25 cellular contexts compared by ENCODE assay signal in genomic region chr10:22159180-22159579, GRCh38. TPM values are rescaled to one million over a fixed set of nuclear protein-coding genes. Genes with fewer than 3 reads are reported as not detected.
DNase-seq lines count a peak whose midpoint lies in the region; ATAC-seq, FAIRE-seq and TF ChIP-seq lines count a peak whose summit lies in the region.
"Had no signal": no experiment of that assay in that cellular context is flagged by ENCODE, and none has a peak within 500 bp of the region (broad histone marks: within the 10 kb centered on the region; RNA-seq: fewer than 3 reads in every experiment).

No MANE protein-coding gene starts in this region.

- no peak for ATAC-seq in stimulated activated naive CD8-positive, alpha-beta T cell treated with anti-CD3 and anti-CD28 coated beads, Interleukin-15, Interleukin-2, amounts not matched to agents 100 U/mL and 50 U/mL, for 24 hours
- ATAC-seq in T-cell (replicated peaks in 1 of 4) = peak in 3 of 4 experiments; percentile 24 to 37 (median 29)
- ATAC-seq in K562 = peak; percentile 49; the same call in 2 of the 3 replicates
- ATAC-seq in upper lobe of right lung = no peak
- ATAC-seq: activated CD4-positive, CD25-positive, alpha-beta regulatory T cell treated with anti-CD3 and anti-CD28 coated beads, Interleukin-2, amount 50 U/mL, for 24 hours; pancreas; right lobe of liver had no signal

- no peak for DNase-seq in stimulated activated naive CD8-positive, alpha-beta T cell treated with anti-CD3 and anti-CD28 coated beads, Interleukin-15, Interleukin-2, amounts not matched to agents 100 U/mL and 50 U/mL, for 24 hours
- no peak for DNase-seq in T-cell
- no peak for DNase-seq in K562 (ENCODE audit: extremely low read depth in 1 of 4, low spot score in 3 of 4)
- DNase-seq in NCI-H1694 (lab: John Stamatoyannopoulos, UW) = no peak
- DNase-seq in testis = no peak
- DNase-seq in upper lobe of right lung = no peak
- DNase-seq: Calu3, EL, kidney glomerular epithelial cell, mesendoderm, natural killer cell, NCI-H1436, NCI-H524, pancreas, right lobe of liver had no signal

- TF ChIP-seq CTCF in K562 (IDR thresholded peaks at IDR 0.05 in 2 of 3, conservative IDR thresholded peaks at IDR 0.05 in 1 of 3; ENCODE audit: insufficient read depth in 2 of 3, low read depth in 1 of 3, low read length in 3 of 3) = no peak
- no peak for TF ChIP-seq CTCF in testis (IDR thresholded peaks at IDR 0.05)
- TF ChIP-seq CTCF in upper lobe of right lung (IDR thresholded peaks at IDR 0.05) = no peak

- H4K20me1 ChIP-seq in K562 (replicated peaks; ENCODE audit: control insufficient read depth, insufficient read depth, low read length) = no peaks in the 10 kb centered on the region

- H3K9ac ChIP-seq in K562 (ENCODE audit: insufficient read depth in 1 of 2, low read depth in 2 of 2, low read length in 2 of 2) = no peak overlapping the region; a peak in 1 of 4 replicates

- 47% methylated on average over 3 of the region's 3 CpGs for WGBS in K562 (ENCODE audit: insufficient coverage, low coverage, missing lambda C conversion rate)
- 74% methylated on average over 3 of the region's 3 CpGs for WGBS in testis, 2 donors

- TF ChIP-seq EP300 in K562 (IDR thresholded peaks at IDR 0.05; ENCODE audit: low read length) = no peak

- BruUV-seq in K562 (replicated peaks; lab: Mats Ljungman, UMichigan) = no TSS peak

- CTCF ChIA-PET in T-cell (lab: Charles Lee) = no interaction called here
- CTCF ChIA-PET in K562 (lab: Yijun Ruan, JAX; ENCODE audit: low intra/inter-chr PET ratio) = no interaction called here

- H3K36me3 ChIP-seq in K562 (ENCODE audit: control insufficient read depth, insufficient read depth, low read length) (no peaks in the 10 kb centered on the region), testis (ENCODE audit: low read depth, missing control alignments) (no peaks in the 10 kb centered on the region), upper lobe of right lung (no peaks in the 10 kb centered on the region)
- H3K36me3 ChIP-seq: breast epithelium, pancreas, right lobe of liver had no signal

- no peaks in the 10 kb centered on the region for H3K27me3 Mint-ChIP-seq in stimulated activated naive CD8-positive, alpha-beta T cell treated with anti-CD3 and anti-CD28 coated beads, Interleukin-15, Interleukin-2, amounts not matched to agents 100 ng/mL and 50 ng/mL, for 24 hours
- H3K27me3 Mint-ChIP-seq in T-cell = peaks cover 0 to 12% of the 10 kb centered on the region in 2 donors

- H3K79me2 ChIP-seq in K562 (ENCODE audit: control insufficient read depth, insufficient read depth, low read length) = no peaks in the 10 kb centered on the region

- H3K9me1 ChIP-seq in K562 (ENCODE audit: control insufficient read depth, insufficient read depth, low read length) = no peaks in the 10 kb centered on the region

- TF ChIP-seq RAD21 in K562 (CRISPR knock-in tag; conservative IDR thresholded peaks at IDR 0.05 in 1 of 2, IDR thresholded peaks at IDR 0.05 in 1 of 2) = no peak

- FAIRE-seq in K562 (lab: Jason Lieb, UNC) = no peak
- FAIRE-seq: endometrium, pancreas had no signal

- H3K27ac Mint-ChIP-seq in stimulated activated naive CD8-positive, alpha-beta T cell treated with anti-CD3 and anti-CD28 coated beads, Interleukin-15, Interleukin-2, amounts not matched to agents 100 ng/mL and 50 ng/mL, for 24 hours = no peak overlapping the region
- H3K27ac Mint-ChIP-seq in T-cell = peak overlapping the region; percentile 30 to 77
- H3K27ac Mint-ChIP-seq: natural killer cell had no signal

- TF ChIP-seq POLR2A in K562 (conservative IDR thresholded peaks at IDR 0.05) (no peak), testis (IDR thresholded peaks at IDR 0.05) (no peak)

- in situ Hi-C loops in K562 (cut with MboI) = no loop called here

- POLR2A ChIA-PET in T-cell (lab: Charles Lee) (no interaction called here), K562 (lab: Yijun Ruan, JAX) (no interaction called here)

- H3K27ac ChIP-seq in K562 (ENCODE audit: extremely low read depth, low read depth, low read length) = no peak overlapping the region; the same call in 2 of the 3 replicates
- no peak overlapping the region for H3K27ac ChIP-seq in testis
- no peak overlapping the region for H3K27ac ChIP-seq in upper lobe of right lung
- H3K27ac ChIP-seq: breast epithelium, coronary artery, pancreas, right lobe of liver, SK-N-MC had no signal

- no peaks in the 10 kb centered on the region for H3K27me3 ChIP-seq in K562 (ENCODE audit: control insufficient read depth in 2 of 2, insufficient read depth in 2 of 2, low read length in 2 of 2)
- H3K27me3 ChIP-seq in testis = no peaks in the 10 kb centered on the region
- H3K27me3 ChIP-seq in upper lobe of right lung = no peaks in the 10 kb centered on the region
- H3K27me3 ChIP-seq: breast epithelium, pancreas, right lobe of liver had no signal

- peaks cover 10% of the 10 kb centered on the region for H3K9me3 Mint-ChIP-seq in stimulated activated naive CD8-positive, alpha-beta T cell treated with anti-CD3 and anti-CD28 coated beads, Interleukin-15, Interleukin-2, amounts not matched to agents 100 ng/mL and 50 ng/mL, for 24 hours
- no peaks in the 10 kb centered on the region for H3K9me3 Mint-ChIP-seq in T-cell
- H3K9me3 Mint-ChIP-seq: natural killer cell had no signal

- H2AFZ ChIP-seq in K562 (ENCODE audit: low read depth, low read length) = peak overlapping the region; percentile 66

- H3K4me3 ChIP-seq in K562 (no peak overlapping the region), testis (no peak overlapping the region), upper lobe of right lung (no peak overlapping the region)
- H3K4me3 ChIP-seq: breast epithelium, coronary artery, pancreas, right lobe of liver, SK-N-MC had no signal

- peaks cover 5 to 20% of the 10 kb centered on the region in 2 experiments; a peak in 3 of 5 replicates for H3K4me1 ChIP-seq in K562 (replicated peaks in 1 of 2; ENCODE audit: control insufficient read depth in 2 of 2, insufficient read depth in 2 of 2, low read length in 2 of 2)
- no peaks in the 10 kb centered on the region for H3K4me1 ChIP-seq in testis
- no peaks in the 10 kb centered on the region for H3K4me1 ChIP-seq in upper lobe of right lung
- H3K4me1 ChIP-seq: breast epithelium, pancreas, right lobe of liver had no signal

- intact Hi-C loops in K562 (cut with micrococcal nuclease) (no loop called here), testis (cut with DNase I; ENCODE audit: low total_unique reads) (no loop called here), upper lobe of right lung (cut with DNase I) (no loop called here)

- H3K36me3 Mint-ChIP-seq in stimulated activated naive CD8-positive, alpha-beta T cell treated with anti-CD3 and anti-CD28 coated beads, Interleukin-15, Interleukin-2, amounts not matched to agents 100 ng/mL and 50 ng/mL, for 24 hours (ENCODE audit: low read depth) = no peaks in the 10 kb centered on the region
- H3K36me3 Mint-ChIP-seq in T-cell = peaks cover 3% of the 10 kb centered on the region
- H3K36me3 Mint-ChIP-seq: natural killer cell had no signal

- H3K4me2 ChIP-seq in K562 (ENCODE audit: insufficient read depth, low read length) = no peak overlapping the region; the same call in 1 of the 2 replicates

- H3K4me1 Mint-ChIP-seq in stimulated activated naive CD8-positive, alpha-beta T cell treated with anti-CD3 and anti-CD28 coated beads, Interleukin-15, Interleukin-2, amounts not matched to agents 100 ng/mL and 50 ng/mL, for 24 hours (ENCODE audit: low read depth) = peaks cover 12% of the 10 kb centered on the region
- H3K4me1 Mint-ChIP-seq in T-cell = peaks cover 17 to 19% (median 19%) of the 10 kb centered on the region in 3 donors

- H3K9me3 ChIP-seq in K562 (replicated peaks; ENCODE audit: control insufficient read depth, insufficient read depth, low read depth, low read length) (no peaks in the 10 kb centered on the region; the same call in 1 of the 2 replicates), testis (no peaks in the 10 kb centered on the region), upper lobe of right lung (no peaks in the 10 kb centered on the region)
- H3K9me3 ChIP-seq: breast epithelium, pancreas, right lobe of liver had no signal

- peak overlapping the region; percentile 33 for H3K4me3 Mint-ChIP-seq in stimulated activated naive CD8-positive, alpha-beta T cell treated with anti-CD3 and anti-CD28 coated beads, Interleukin-15, Interleukin-2, amounts not matched to agents 100 ng/mL and 50 ng/mL, for 24 hours
- H3K4me3 Mint-ChIP-seq in T-cell = peak overlapping the region; percentile 19 to 76 (median 74)
- H3K4me3 Mint-ChIP-seq: natural killer cell had no signal

TF ChIP-seq in K562, 482 proteins besides CTCF, POLR2A, EP300 and RAD21 (continues in another document):
- no peak for TF ChIP-seq ZNF165 (CRISPR knock-in tag; IDR thresholded peaks at IDR 0.05; ENCODE audit: borderline replicate concordance)
- no peak for TF ChIP-seq SMARCA5 (IDR thresholded peaks at IDR 0.05)
- TF ChIP-seq ZNF174 (CRISPR knock-in tag; IDR thresholded peaks at IDR 0.05) = no peak

RNA-seq across cellular contexts. Expression of gene EBLN1, which starts 58.6 kb away (rescaled TPM):
- total RNA-seq in T-cell = not detected
- total RNA-seq in K562 (2011; cell fraction: chromatin; rRNA removed; ENCODE audit: low replicate concordance) = 0.76 and 3.1 TPM in 2 replicates
- 0.67 and 1.1 TPM in 2 replicates for total RNA-seq in K562 (2011; cell fraction: nucleolus; rRNA removed)
- total RNA-seq in K562 (2011; cell fraction: nucleoplasm; rRNA removed) = 0.73 TPM in 1 of 2 replicates, not detected in the other
- 0.32 and 0.61 TPM in 2 replicates for total RNA-seq in K562 (2014; rRNA removed)
- total RNA-seq in K562 (2014; rRNA removed; fragmentation: Illumina TruSeq; extraction: Trizol) = 0.80 and 0.99 TPM in 2 replicates
- 0.30 and 0.40 TPM in 2 replicates for total RNA-seq in K562 (2015; rRNA removed; fragmentation: Illumina TruSeq; extraction: Trizol)
- total RNA-seq in K562 (2021) = 0.95 and 1.1 TPM in 2 replicates
- 0.06 TPM in 1 of 2 replicates, not detected in the other for polyA plus RNA-seq in K562 (2011; rRNA removed)
- polyA plus RNA-seq in K562 (2011; cell fraction: cytosol; rRNA removed) = 0.09 TPM in 1 of 2 replicates, not detected in the other
- not detected in 2 replicates for polyA plus RNA-seq in K562 (2011; cell fraction: nucleus; rRNA removed)
- 0.40 and 0.76 TPM in 2 replicates for polyA plus RNA-seq in K562 (2012)
- 1.00 and 1.5 TPM in 2 replicates for polyA plus RNA-seq in K562 (2014; fragmentation: Illumina TruSeq; extraction: Trizol)
- polyA plus RNA-seq in K562 (2014; fragmentation: Nextera tagmentation; extraction: Ambion mirVana) = 1 to 10 TPM; 2.5 to 3.1 TPM
- 0.50 and 1.1 TPM in 2 replicates for polyA plus RNA-seq in K562 (2014; rRNA removed)
- not detected in 2 replicates for polyA minus RNA-seq in K562 (2011; rRNA and poly(A)+ RNA removed)
- not detected in 2 replicates for polyA minus RNA-seq in K562 (2011; cell fraction: cytosol; rRNA and poly(A)+ RNA removed)
- not detected in 2 replicates for polyA minus RNA-seq in K562 (2011; cell fraction: nucleus; rRNA and poly(A)+ RNA removed)
- total RNA-seq in testis = 1 to 10 TPM; 1.4 to 4.7 TPM
- 3.5 TPM for polyA plus RNA-seq in testis (ENCODE audit: insufficient read depth, low read depth, low replicate concordance)
- not detected for total RNA-seq in upper lobe of right lung
- total RNA-seq: breast epithelium, Calu3, fibroblast of lung, glomerular endothelial cell, natural killer cell, pancreas, right lobe of liver, RPMI7951, temporal lobe had no signal
- polyA plus RNA-seq: fibroblast of lung, pancreas had no signal

Comparison
In these comparisons a context has a peak if more than half of its experiments do, and no peak if none do; other contexts are left out.
1. ATAC-seq: peak in T-cell (3 of 4) and K562 (single experiment); none in stimulated activated naive CD8-positive, alpha-beta T cell treated with anti-CD3 and anti-CD28 coated beads, Interleukin-15, Interleukin-2, amounts not matched to agents 100 U/mL and 50 U/mL, for 24 hours (single experiment) and upper lobe of right lung (single experiment).